14 cellular contexts compared by ENCODE assay signal in the genomic region with DNA sequence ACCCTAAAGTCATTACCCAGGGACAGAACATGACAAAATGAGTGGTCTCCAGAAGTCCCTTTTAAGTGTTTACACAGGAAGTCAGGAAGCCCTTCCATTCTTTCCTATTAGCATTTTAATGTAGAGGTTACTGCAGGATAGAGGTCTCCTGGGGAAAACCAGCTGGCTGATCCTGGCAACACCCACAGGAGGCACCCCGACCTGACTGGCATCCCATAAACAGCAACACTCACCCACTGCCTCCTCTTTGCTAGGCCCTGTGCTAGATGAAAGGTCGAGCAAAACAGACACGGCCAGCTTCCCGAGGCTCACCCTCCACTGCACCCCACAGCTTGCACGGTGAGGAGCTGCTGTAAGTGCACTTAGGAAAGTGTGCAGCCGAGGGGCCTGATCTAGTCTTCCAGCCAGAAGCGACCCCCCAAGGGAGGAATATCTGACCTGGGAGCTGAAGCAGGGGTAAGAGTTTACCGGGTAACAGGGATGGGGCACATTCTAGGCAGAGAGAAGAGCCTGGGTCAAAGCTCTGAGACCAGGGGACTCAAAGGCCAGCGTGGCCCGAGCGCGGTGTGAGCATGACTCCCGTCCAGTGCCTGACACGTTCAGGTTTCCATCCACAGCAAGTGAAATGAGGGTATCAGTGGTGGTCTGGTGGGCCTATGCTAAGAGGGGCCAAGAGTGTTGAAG. TPM values are rescaled to one million over a fixed set of nuclear protein-coding genes. Genes with fewer than 3 reads are reported as not detected.
A peak's percentile ranks its signal among the peaks of the same experiment; 100 is the strongest.
DNase-seq lines count a peak whose midpoint lies in the region; ATAC-seq and TF ChIP-seq lines count a peak whose summit lies in the region.
"Had no signal": no experiment of that assay in that cellular context is flagged by ENCODE, and none has a peak within 500 bp of the region (broad histone marks: within the 10 kb centered on the region; RNA-seq: fewer than 3 reads in every experiment).

No MANE protein-coding gene starts in this region.

- DNase-seq in HL-60 (ENCODE audit: low read depth in 1 of 2, low spot score in 1 of 2) (no peak), memory B cell (ENCODE audit: low spot score in 2 of 2) (no peak), NCI-H1436 (lab: John Stamatoyannopoulos, UW) (no peak), germinal center (ENCODE audit: low spot score) (no peak), NCI-H2171 (lab: John Stamatoyannopoulos, UW) (no peak)
- DNase-seq in activated CD8-positive, alpha-beta T cell treated with anti-CD3 and anti-CD28 coated beads for 36 hours: no peak
- DNase-seq: central memory CD4-positive, alpha-beta T cell; left cardiac atrium; psoas muscle; stimulated activated CD4-positive, alpha-beta T cell treated with anti-CD3 and anti-CD28 coated beads, Interleukin-4, amount 100 ng/mL, for 24 hours; substantia nigra; T-helper 9 cell had no signal

- peak overlapping the region; percentile 74 for H3K4me2 ChIP-seq in BLaER1

- ATAC-seq in activated CD8-positive, alpha-beta T cell treated with anti-CD3 and anti-CD28 coated beads for 36 hours: no peak
- no peak for ATAC-seq in memory B cell (ENCODE audit: low read depth)
- ATAC-seq in GM21381 (IDR thresholded peaks at IDR 0.05; ENCODE audit: unreplicated experiment): no peak
- ATAC-seq: psoas muscle had no signal

- H3K4me3 ChIP-seq in BLaER1 (no peak overlapping the region), HL-60 (replicated peaks; ENCODE audit: insufficient read depth, low read length) (no peak overlapping the region)
- H3K4me3 ChIP-seq: psoas muscle had no signal

- H3K4me3 Mint-ChIP-seq in activated CD8-positive, alpha-beta T cell treated with anti-CD3 and anti-CD28 coated beads for 36 hours: no peak overlapping the region
- H3K4me3 Mint-ChIP-seq in memory B cell: no peak overlapping the region

- peaks cover 12% of the 10 kb centered on the region; the same call in 1 of the 2 replicates for H4K20me1 ChIP-seq in BLaER1

- intact Hi-C loops in activated CD8-positive, alpha-beta T cell treated with anti-CD3 and anti-CD28 coated beads for 36 hours (cut with micrococcal nuclease): no loop called here

- H3K27ac Mint-ChIP-seq in activated CD8-positive, alpha-beta T cell treated with anti-CD3 and anti-CD28 coated beads for 36 hours: peak overlapping the region; percentile 74
- peak overlapping the region; percentile 72 for H3K27ac Mint-ChIP-seq in memory B cell

- H3K9me3 Mint-ChIP-seq in activated CD8-positive, alpha-beta T cell treated with anti-CD3 and anti-CD28 coated beads for 36 hours: no peaks in the 10 kb centered on the region
- H3K9me3 Mint-ChIP-seq in memory B cell: no peaks in the 10 kb centered on the region

- no peaks in the 10 kb centered on the region for H3K27me3 Mint-ChIP-seq in activated CD8-positive, alpha-beta T cell treated with anti-CD3 and anti-CD28 coated beads for 36 hours
- no peaks in the 10 kb centered on the region for H3K27me3 Mint-ChIP-seq in memory B cell

- POLR2A ChIA-PET in activated CD8-positive, alpha-beta T cell treated with anti-CD3 and anti-CD28 coated beads for 36 hours (lab: Charles Lee): interaction anchor here (1.4 kb wide), 1 partner anchor 10 kb away, joined by 3 read pairs; no protein-coding TSS in a partner anchor

- no peak overlapping the region for H3K9ac ChIP-seq in BLaER1

- H3K4me1 ChIP-seq in BLaER1: peaks cover 35% of the 10 kb centered on the region

- H3K36me3 Mint-ChIP-seq in activated CD8-positive, alpha-beta T cell treated with anti-CD3 and anti-CD28 coated beads for 36 hours (ENCODE audit: low read depth): peaks cover 24% of the 10 kb centered on the region
- H3K36me3 Mint-ChIP-seq in memory B cell: peaks cover 24% of the 10 kb centered on the region

- H3K27me3 ChIP-seq in BLaER1 (no peaks in the 10 kb centered on the region), HL-60 (ENCODE audit: insufficient read depth, poor library complexity, severe bottlenecking) (no peaks in the 10 kb centered on the region)

- peaks cover 39% of the 10 kb centered on the region for H3K4me1 Mint-ChIP-seq in activated CD8-positive, alpha-beta T cell treated with anti-CD3 and anti-CD28 coated beads for 36 hours (ENCODE audit: low read depth)
- peaks cover 30% of the 10 kb centered on the region for H3K4me1 Mint-ChIP-seq in memory B cell

- H3K36me3 ChIP-seq in BLaER1: peaks cover 29% of the 10 kb centered on the region

- H3K9me3 ChIP-seq in BLaER1: no peaks in the 10 kb centered on the region
- H3K9me3 ChIP-seq: psoas muscle had no signal

- CTCF ChIA-PET in activated CD8-positive, alpha-beta T cell treated with anti-CD3 and anti-CD28 coated beads for 36 hours (lab: Charles Lee): no interaction called here

- H3K27ac ChIP-seq in BLaER1 (peak overlapping the region; percentile 45; the same call in 1 of the 2 replicates), HL-60 (replicated peaks) (peak overlapping the region; percentile 76)
- H3K27ac ChIP-seq: psoas muscle had no signal

- TF ChIP-seq CTCF in HL-60 (IDR thresholded peaks at IDR 0.05; ENCODE audit: insufficient read depth, low read length): no peak
- no peak for TF ChIP-seq CTCF in activated CD8-positive, alpha-beta T cell treated with anti-CD3 and anti-CD28 coated beads for 36 hours (IDR thresholded peaks at IDR 0.05)

RNA-seq across cellular contexts. Expression of gene DAZAP2, which starts 9.0 kb away (rescaled TPM):
- 10 to 100 TPM; 91.7 to 98.3 TPM for total RNA-seq in activated CD8-positive, alpha-beta T cell treated with anti-CD3 and anti-CD28 coated beads for 36 hours

RNA-seq across cellular contexts. Expression of gene SMAGP, which starts 22.6 kb away (rescaled TPM):
- 1 to 10 TPM in 1 of 2 experiments, under 1 TPM in 1; 0.96 to 1.4 TPM for total RNA-seq in activated CD8-positive, alpha-beta T cell treated with anti-CD3 and anti-CD28 coated beads for 36 hours

RNA-seq across cellular contexts. Expression of gene POU6F1, which starts 29.8 kb away (rescaled TPM):
- 1 to 10 TPM; 5.8 to 7.3 TPM for total RNA-seq in activated CD8-positive, alpha-beta T cell treated with anti-CD3 and anti-CD28 coated beads for 36 hours
